In the genomic region with DNA sequence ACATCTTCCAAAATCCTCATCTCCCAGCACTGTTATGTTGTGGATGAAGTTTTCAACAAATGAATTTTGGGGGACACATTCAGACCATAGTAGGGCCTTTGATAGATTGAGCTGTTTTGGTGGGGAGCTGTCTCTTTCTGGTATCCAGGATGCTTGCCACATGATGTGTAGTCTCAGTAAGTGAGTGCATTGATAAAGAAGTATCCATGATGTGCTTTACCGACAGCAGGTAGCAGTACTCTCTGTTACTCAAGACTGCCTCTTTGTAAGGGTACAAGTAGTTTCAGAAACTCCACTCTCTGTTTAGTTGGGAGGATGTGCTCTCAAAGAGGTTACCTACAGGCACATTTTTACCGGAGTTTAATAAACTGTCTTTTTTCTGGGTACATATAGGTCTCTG, we compare ENCODE assay signal across 21 cellular contexts.
"Had no signal": no experiment of that assay in that cellular context is flagged by ENCODE, and none has a peak within 500 bp of the region (broad histone marks: within the 10 kb centered on the region; RNA-seq: fewer than 3 reads in every experiment).

No MANE protein-coding gene starts in this region.

- H3K9me3 Mint-ChIP-seq: activated naive CD4-positive, alpha-beta T cell treated with anti-CD3 and anti-CD28 coated beads, Interleukin-2, amount 50 U/mL, for 72 hours had no signal

- H3K27me3 Mint-ChIP-seq: progenitor cell of endocrine pancreas had no signal

- DNase-seq: activated CD4-positive, alpha-beta T cell treated with anti-CD3 and anti-CD28 coated beads, Interleukin-2, amount 50 U/mL, for 48 hours; activated CD4-positive, CD25-positive, alpha-beta regulatory T cell treated with anti-CD3 and anti-CD28 coated beads, Interleukin-2, amount 50 U/mL, for 72 hours; activated CD8-positive, alpha-beta memory T cell treated with anti-CD3 and anti-CD28 coated beads, Interleukin-2, amount 50 U/mL, for 4 hours; anterior cingulate cortex; brain microvascular endothelial cell; cortex of kidney; effector CD4-positive, alpha-beta T cell; foreskin fibroblast; hypothalamus; kidney glomerular epithelial cell; mesenchymal stem cell; nephron progenitor cell; stimulated activated CD4-positive, alpha-beta T cell treated with anti-CD3 and anti-CD28 coated beads, Interleukin-15, amount 100 ng/mL, for 24 hours; stimulated activated CD4-positive, alpha-beta T cell treated with anti-CD3 and anti-CD28 coated beads, Interleukin-4, amount 100 ng/mL, for 4 hours; stimulated activated CD8-positive, alpha-beta memory T cell treated with anti-CD3 and anti-CD28 coated beads, Interleukin-4, amount 100 ng/mL, for 48 hours; stimulated activated naive CD8-positive, alpha-beta T cell treated with anti-CD3 and anti-CD28 coated beads, Interleukin-15, Interleukin-2, amounts not matched to agents 100 U/mL and 50 U/mL, for 24 hours; T-helper 9 cell; transverse colon had no signal

- H3K4me3 Mint-ChIP-seq: nephron progenitor cell had no signal

- H3K27me3 ChIP-seq: brain microvascular endothelial cell, right atrium auricular region, transverse colon had no signal

- ATAC-seq: stimulated activated naive CD8-positive, alpha-beta T cell treated with anti-CD3 and anti-CD28 coated beads, Interleukin-15, Interleukin-2, amounts not matched to agents 100 U/mL and 50 U/mL, for 24 hours had no signal

- H3K27ac ChIP-seq: brain microvascular endothelial cell, right atrium auricular region, transverse colon had no signal

- H3K27ac Mint-ChIP-seq: activated naive CD4-positive, alpha-beta T cell treated with anti-CD3 and anti-CD28 coated beads, Interleukin-2, amount 50 U/mL, for 72 hours; nephron progenitor cell; progenitor cell of endocrine pancreas had no signal

- H3K9me3 ChIP-seq: right atrium auricular region, transverse colon had no signal
